ENCODE assay signal across 16 cellular contexts in the genomic region with DNA sequence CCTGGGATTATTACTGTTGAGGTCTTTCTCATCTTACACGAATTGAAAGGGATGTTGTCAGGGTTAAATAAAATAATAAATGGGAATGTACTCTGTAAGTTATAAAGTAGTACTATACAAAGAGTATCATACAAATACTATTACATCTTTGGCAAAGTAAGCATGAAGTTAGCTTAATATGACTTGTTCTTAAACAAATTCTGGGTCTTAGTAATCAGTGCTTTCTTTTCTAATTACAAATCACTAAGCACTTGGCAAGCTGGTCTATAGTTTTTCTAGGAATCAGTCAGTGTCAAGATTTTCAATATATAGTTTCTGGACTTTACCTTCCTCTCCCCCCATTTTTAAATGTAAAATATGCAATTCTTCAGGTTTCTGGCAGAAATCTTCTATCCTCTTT. TPM values are rescaled to one million over a fixed set of nuclear protein-coding genes. Genes with fewer than 3 reads are reported as not detected.
A peak's percentile ranks its signal among the peaks of the same experiment; 100 is the strongest.
DNase-seq lines count a peak whose midpoint lies in the region; ATAC-seq and TF ChIP-seq lines count a peak whose summit lies in the region.
"Had no signal": no experiment of that assay in that cellular context is flagged by ENCODE, and none has a peak within 500 bp of the region (broad histone marks: within the 10 kb centered on the region; RNA-seq: fewer than 3 reads in every experiment).

No MANE protein-coding gene starts in this region.

- H3K36me3 ChIP-seq in OCI-LY3 (replicated peaks; ENCODE audit: low read depth, low read length) (no peaks in the 10 kb centered on the region), neutrophil (no peaks in the 10 kb centered on the region)
- H3K36me3 ChIP-seq: BE2C had no signal

- no peak overlapping the region for H3K4me3 Mint-ChIP-seq in activated T-cell treated with anti-CD3 and anti-CD28 coated beads, Interleukin-2, amount 50 U/mL, for 72 hours
- H3K4me3 Mint-ChIP-seq: CD8-positive, alpha-beta memory T cell had no signal

- H3K79me2 ChIP-seq in OCI-LY3 (ENCODE audit: low read length): no peaks in the 10 kb centered on the region; the same call in 1 of the 2 replicates

- H3K27ac Mint-ChIP-seq in activated T-cell treated with anti-CD3 and anti-CD28 coated beads, Interleukin-2, amount 50 U/mL, for 72 hours: no peak overlapping the region
- H3K27ac Mint-ChIP-seq: CD8-positive, alpha-beta memory T cell had no signal

- H3K9me3 ChIP-seq in OCI-LY3 (ENCODE audit: insufficient read depth, low read length) (no peaks in the 10 kb centered on the region), neutrophil (no peaks in the 10 kb centered on the region)
- H3K9me3 ChIP-seq: A549, BE2C, Caco-2 had no signal

- H3K4me1 ChIP-seq in OCI-LY3 (ENCODE audit: low read length): peaks cover 33% of the 10 kb centered on the region
- peaks cover 95 to 98% of the 10 kb centered on the region in 2 experiments for H3K4me1 ChIP-seq in neutrophil (ENCODE audit: control insufficient read depth in 1 of 2, insufficient read depth in 1 of 2, low read depth in 1 of 2, low read length in 1 of 2)
- H3K4me1 ChIP-seq: Caco-2 had no signal

- H4K20me1 ChIP-seq in OCI-LY3 (ENCODE audit: insufficient read depth, low read length): no peaks in the 10 kb centered on the region

- H3K27ac ChIP-seq in OCI-LY3 (ENCODE audit: low read length): no peak overlapping the region; the same call in 1 of the 2 replicates
- H3K27ac ChIP-seq in neutrophil: peak overlapping the region; percentile 99
- H3K27ac ChIP-seq: GM23248 had no signal

- no peaks in the 10 kb centered on the region for H3K9me3 Mint-ChIP-seq in activated T-cell treated with anti-CD3 and anti-CD28 coated beads, Interleukin-2, amount 50 U/mL, for 72 hours
- H3K9me3 Mint-ChIP-seq: CD8-positive, alpha-beta memory T cell had no signal

- H3K4me3 ChIP-seq in OCI-LY3 (ENCODE audit: low read length): no peak overlapping the region
- no peak overlapping the region for H3K4me3 ChIP-seq in neutrophil (ENCODE audit: low read depth in 1 of 2, low read length in 1 of 2)
- H3K4me3 ChIP-seq: A549, GM23248 had no signal

- no peaks in the 10 kb centered on the region for H3K27me3 Mint-ChIP-seq in activated T-cell treated with anti-CD3 and anti-CD28 coated beads, Interleukin-2, amount 50 U/mL, for 72 hours (ENCODE audit: low read depth)
- H3K27me3 Mint-ChIP-seq: CD8-positive, alpha-beta memory T cell had no signal

- no peak overlapping the region for H2AFZ ChIP-seq in OCI-LY3 (ENCODE audit: low read depth, low read length)
- H2AFZ ChIP-seq: GM23248 had no signal

- peaks cover 4% of the 10 kb centered on the region; the same call in 1 of the 2 replicates for H3K27me3 ChIP-seq in OCI-LY3 (ENCODE audit: low read depth, low read length)
- no peaks in the 10 kb centered on the region for H3K27me3 ChIP-seq in neutrophil
- H3K27me3 ChIP-seq: BE2C had no signal

- no peak for TF ChIP-seq CTCF in OCI-LY3 (IDR thresholded peaks at IDR 0.05; ENCODE audit: low read depth, low read length)
- TF ChIP-seq CTCF in neutrophil (IDR thresholded peaks at IDR 0.05): no peak

- no peak overlapping the region for H3K9ac ChIP-seq in OCI-LY3 (ENCODE audit: low read length)
- H3K9ac ChIP-seq: GM23248 had no signal

- peaks cover 5% of the 10 kb centered on the region for H3K4me1 Mint-ChIP-seq in activated T-cell treated with anti-CD3 and anti-CD28 coated beads, Interleukin-2, amount 50 U/mL, for 72 hours (ENCODE audit: low read depth)

- no peaks in the 10 kb centered on the region for H3K36me3 Mint-ChIP-seq in activated T-cell treated with anti-CD3 and anti-CD28 coated beads, Interleukin-2, amount 50 U/mL, for 72 hours (ENCODE audit: insufficient read depth in 2 of 2)

- ATAC-seq in activated T-cell treated with anti-CD3 and anti-CD28 coated beads, Interleukin-2, amount 50 U/mL, for 72 hours (replicated peaks in 1 of 2): peak; percentile 66 to 67
- ATAC-seq in HG02610 (IDR thresholded peaks at IDR 0.05; ENCODE audit: unreplicated experiment): peak; percentile 53
- ATAC-seq: A549, HCT116 had no signal

- H3K4me2 ChIP-seq in OCI-LY3 (ENCODE audit: low read length): peak overlapping the region; percentile 43
- H3K4me2 ChIP-seq: A549 had no signal

- no peak for DNase-seq in activated T-cell treated with anti-CD3 and anti-CD28 coated beads, Interleukin-2, amount 50 U/mL, for 72 hours
- DNase-seq in activated T-cell treated with anti-CD3 and anti-CD28 coated beads, Interleukin-2, amount 50 U/mL, for 1 hour: no peak
- DNase-seq in NCI-H510A treated with DMSO at 0.1 percent for 48 hours (lab: John Stamatoyannopoulos, UW) (no peak), SKM-1 (lab: John Stamatoyannopoulos, UW; ENCODE audit: unreplicated experiment) (no peak)
- DNase-seq: BE2C; Caco-2; CD8-positive, alpha-beta memory T cell; DMS53; GF-D8; GM23248; IMR-90 had no signal

RNA-seq across cellular contexts. Expression of a gene that starts 6.9 kb away (rescaled TPM):
- total RNA-seq in activated T-cell treated with anti-CD3 and anti-CD28 coated beads, Interleukin-2, amount 50 U/mL, for 72 hours: 10 to 100 TPM; 43.9 to 50.7 TPM
